ENCODE assay signal across 17 cellular contexts in the genomic region with DNA sequence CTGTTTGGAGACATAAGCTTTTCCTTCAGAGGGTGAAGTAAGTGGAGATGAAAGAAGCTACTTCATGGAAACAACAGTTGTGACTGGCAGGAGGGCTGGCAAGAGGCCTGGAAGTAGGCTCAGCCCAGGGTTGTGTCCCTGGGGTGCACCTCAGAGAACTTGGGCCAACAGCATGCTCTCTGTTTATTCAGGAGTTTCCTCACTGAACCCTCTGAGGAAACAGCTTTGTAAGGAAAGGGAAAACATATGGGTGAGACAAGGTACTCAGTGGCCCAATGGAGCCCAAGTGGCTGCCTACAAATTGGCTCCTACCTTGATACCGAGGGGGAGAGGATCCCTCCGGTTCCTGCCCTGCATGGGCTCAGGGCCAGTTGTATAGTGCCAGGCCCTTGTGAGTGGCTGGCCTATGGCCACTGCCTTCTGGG.
DNase-seq lines count a peak whose midpoint lies in the region; ATAC-seq and TF ChIP-seq lines count a peak whose summit lies in the region.
"Had no signal": no experiment of that assay in that cellular context is flagged by ENCODE, and none has a peak within 500 bp of the region (broad histone marks: within the 10 kb centered on the region; RNA-seq: fewer than 3 reads in every experiment).

No MANE protein-coding gene starts in this region.

- no peak overlapping the region for H3K9ac ChIP-seq in BLaER1 treated with 17β-estradiol and CSF1 and Interleukin-3, amounts not matched to agents 10 nM and 100 nM
- no peak overlapping the region for H3K9ac ChIP-seq in adipocyte (ENCODE audit: low read length)

- peak overlapping the region in 2 of 11 experiments; percentile 34 to 35; a peak in 1 of 22 replicates for H3K27ac ChIP-seq in BLaER1 treated with 17β-estradiol and CSF1 and Interleukin-3, amounts not matched to agents 10 nM and 100 nM
- H3K27ac ChIP-seq in prostate gland: no peak overlapping the region
- H3K27ac ChIP-seq: vagina had no signal

- H3K4me2 ChIP-seq in BLaER1 treated with 17β-estradiol and CSF1 and Interleukin-3, amounts not matched to agents 10 nM and 100 nM: peak overlapping the region in 7 of 11 experiments; percentile 11 to 60 (median 27); a peak in 12 of 22 replicates

- no peak for TF ChIP-seq POLR2A in prostate gland (IDR thresholded peaks at IDR 0.05)

- intact Hi-C loops in Right ventricle myocardium superior (cut with DNase I): no loop called here
- intact Hi-C loops in prostate gland (cut with DNase I): no loop called here

- TF ChIP-seq CTCF in prostate gland (IDR thresholded peaks at IDR 0.05): no peak

- H4K20me1 ChIP-seq in BLaER1 treated with 17β-estradiol and CSF1 and Interleukin-3, amounts not matched to agents 10 nM and 100 nM: no peaks in the 10 kb centered on the region

- peaks cover 10 to 32% (median 25%) of the 10 kb centered on the region in 10 experiments for H3K4me1 ChIP-seq in BLaER1 treated with 17β-estradiol and CSF1 and Interleukin-3, amounts not matched to agents 10 nM and 100 nM
- H3K4me1 ChIP-seq in adipocyte (ENCODE audit: control insufficient read depth, insufficient read depth, low read length): peaks cover 3% of the 10 kb centered on the region
- H3K4me1 ChIP-seq in prostate gland (replicated peaks): no peaks in the 10 kb centered on the region
- H3K4me1 ChIP-seq: vagina had no signal

- ATAC-seq in Right ventricle myocardium superior (ENCODE audit: poor library complexity) (peak; percentile 40), HG03457 (IDR thresholded peaks at IDR 0.05; ENCODE audit: unreplicated experiment) (no peak)
- ATAC-seq: stimulated activated effector memory CD8-positive, alpha-beta T cell treated with anti-CD3 and anti-CD28 coated beads, Interleukin-12 subunit alpha, Interleukin-12 subunit beta, amount 100 ng/mL, for 72 hours had no signal

- no peak overlapping the region for H3K4me3 ChIP-seq in BLaER1 treated with 17β-estradiol and CSF1 and Interleukin-3, amounts not matched to agents 10 nM and 100 nM
- H3K4me3 ChIP-seq in adipocyte (ENCODE audit: low read length) (no peak overlapping the region), prostate gland (no peak overlapping the region)
- H3K4me3 ChIP-seq: skin epidermis, vagina had no signal

- WGBS in prostate gland: 49% methylated on average over 2 of the region's 2 CpGs

- no peaks in the 10 kb centered on the region for H3K36me3 ChIP-seq in BLaER1 treated with 17β-estradiol and CSF1 and Interleukin-3, amounts not matched to agents 10 nM and 100 nM
- H3K36me3 ChIP-seq in adipocyte (ENCODE audit: control insufficient read depth, insufficient read depth, low read length, severe bottlenecking) (no peaks in the 10 kb centered on the region), prostate gland (no peaks in the 10 kb centered on the region)
- H3K36me3 ChIP-seq: vagina had no signal

- DNase-seq in adipocyte (ENCODE audit: low read depth) (peak; percentile 19), Right ventricle myocardium superior (no peak), prostate gland (ENCODE audit: low spot score) (peak; percentile 28), EL (no peak), medulla oblongata (ENCODE audit: extremely low spot score) (no peak), DMS153 (lab: John Stamatoyannopoulos, UW) (no peak)
- DNase-seq: activated CD4-positive, alpha-beta T cell treated with anti-CD3 and anti-CD28 coated beads for 1 hour; activated naive CD4-positive, alpha-beta T cell treated with Interleukin-2 at 50 U/mL for 16 hours; effector CD4-positive, alpha-beta T cell; NCI-H1048; nucleus accumbens; SHP77 treated with DMSO at 0.1 percent for 48 hours had no signal

- H3K9me3 ChIP-seq in BLaER1 treated with 17β-estradiol and CSF1 and Interleukin-3, amounts not matched to agents 10 nM and 100 nM (replicated peaks in 1 of 11): no peaks in the 10 kb centered on the region
- H3K9me3 ChIP-seq in adipocyte (ENCODE audit: control insufficient read depth, low read length) (no peaks in the 10 kb centered on the region), prostate gland (no peaks in the 10 kb centered on the region)
- H3K9me3 ChIP-seq: vagina had no signal

- H3K27me3 ChIP-seq in BLaER1 treated with 17β-estradiol and CSF1 and Interleukin-3, amounts not matched to agents 10 nM and 100 nM: no peaks in the 10 kb centered on the region
- peaks cover 11% of the 10 kb centered on the region for H3K27me3 ChIP-seq in adipocyte (replicated peaks; ENCODE audit: control insufficient read depth, insufficient read depth, low read length)
- H3K27me3 ChIP-seq in prostate gland (replicated peaks; ENCODE audit: insufficient read depth): no peaks in the 10 kb centered on the region
- H3K27me3 ChIP-seq: vagina had no signal

Comparison
In these comparisons a context has a peak if more than half of its experiments do, and no peak if none do; other contexts are left out.
1. DNase-seq: peak in adipocyte (single experiment) and prostate gland (single experiment); none in Right ventricle myocardium superior (single experiment), EL (single experiment), medulla oblongata (single experiment) and DMS153 (single experiment).